ENCODE assay signal across 1 cellular context in genomic region chr4:74100531-74100930, GRCh38.
TF ChIP-seq lines count a peak whose summit lies in the region.

No MANE protein-coding gene starts in this region.

TF ChIP-seq in HepG2, 621 proteins besides CTCF, POLR2A, EP300 and RAD21:
- TF ChIP-seq RFX1 (IDR thresholded peaks at IDR 0.05), result no peak
- TF ChIP-seq HHEX (CRISPR knock-in tag; IDR thresholded peaks at IDR 0.05), result peak; percentile 54; the same call in 1 of the 2 replicates
- peak; percentile 47; the same call in 1 of the 2 replicates for TF ChIP-seq FOXA3 (CRISPR knock-in tag; IDR thresholded peaks at IDR 0.05)
- no peak for TF ChIP-seq ZNF510 (CRISPR knock-in tag; IDR thresholded peaks at IDR 0.05; ENCODE audit: low read depth)
- peak; percentile 41; the same call in 1 of the 2 replicates for TF ChIP-seq RERE (CRISPR knock-in tag; IDR thresholded peaks at IDR 0.05; ENCODE audit: low read depth)
- TF ChIP-seq BCL6 (CRISPR knock-in tag; IDR thresholded peaks at IDR 0.05), result peak; percentile 61
- TF ChIP-seq GATAD2A (CRISPR knock-in tag; IDR thresholded peaks at IDR 0.05), result peak; percentile 54; the same call in 1 of the 2 replicates
